Comparison of ENCODE assay signal across 30 cellular contexts in genomic region chr17:20304961-20305360, GRCh38.
"Had no signal": no experiment of that assay in that cellular context is flagged by ENCODE, and none has a peak within 500 bp of the region (broad histone marks: within the 10 kb centered on the region; RNA-seq: fewer than 3 reads in every experiment).

No MANE protein-coding gene starts in this region.

- H3K27me3 ChIP-seq: ascending aorta, breast epithelium, cardiac muscle cell, dorsolateral prefrontal cortex, foreskin keratinocyte, gastrocnemius medialis, heart left ventricle had no signal

- H3K4me1 ChIP-seq: breast epithelium, foreskin keratinocyte, gastrocnemius medialis had no signal

- H3K4me3 ChIP-seq: ascending aorta, breast epithelium, cardiac muscle cell, coronary artery, dorsolateral prefrontal cortex, gastrocnemius medialis, heart left ventricle had no signal

- ATAC-seq: activated CD4-positive, CD25-positive, alpha-beta regulatory T cell treated with anti-CD3 and anti-CD28 coated beads, Interleukin-2, amount 50 U/mL, for 24 hours; activated CD8-positive, alpha-beta T cell treated with anti-CD3 and anti-CD28 coated beads for 36 hours; activated naive CD4-positive, alpha-beta T cell treated with anti-CD3 and anti-CD28 coated beads, Interleukin-2, amount 50 U/mL, for 72 hours; activated T-cell treated with anti-CD3 and anti-CD28 coated beads, Interleukin-2, amount 50 U/mL, for 72 hours; esophagus mucosa; foreskin keratinocyte; gastrocnemius medialis; heart left ventricle; T-helper 17 cell had no signal

- H3K9me3 ChIP-seq: gastrocnemius medialis had no signal

- DNase-seq: activated B cell treated with CpG ODN at 0.5 μM for 24 hours; activated CD4-positive, alpha-beta T cell treated with anti-CD3 and anti-CD28 coated beads for 48 hours; activated CD4-positive, alpha-beta T cell treated with anti-CD3 and anti-CD28 coated beads, Interleukin-2, amount 50 U/mL, for 1 hour; activated CD4-positive, alpha-beta T cell treated with anti-CD3 and anti-CD28 coated beads, Interleukin-2, amount 50 U/mL, for 48 hours; activated CD8-positive, alpha-beta memory T cell treated with anti-CD3 and anti-CD28 coated beads for 24 hours; activated CD8-positive, alpha-beta T cell treated with anti-CD3 and anti-CD28 coated beads for 36 hours; activated gamma-delta T cell; activated naive CD4-positive, alpha-beta T cell; activated naive CD4-positive, alpha-beta T cell treated with anti-CD3 and anti-CD28 coated beads, Interleukin-2, amount 10 ng/mL, durations not matched to agents 7 days and 5 days; activated naive CD8-positive, alpha-beta T cell treated with anti-CD3 and anti-CD28 coated beads, Interleukin-2, amount 10 ng/mL, durations not matched to agents 7 days and 5 days; activated T-cell treated with anti-CD3 and anti-CD28 coated beads, Interleukin-2, amount 50 U/mL, for 1 hour; activated T-cell treated with anti-CD3 and anti-CD28 coated beads, Interleukin-2, amount 50 U/mL, for 72 hours; central memory CD4-positive, alpha-beta T cell; dorsolateral prefrontal cortex; effector memory CD4-positive, alpha-beta T cell; endodermal cell; foreskin keratinocyte; gastrocnemius medialis; glutamatergic neuron; heart left ventricle; T-helper 17 cell; T1000; WERI-Rb-1 had no signal

- H3K36me3 ChIP-seq: breast epithelium, cardiac muscle cell, gastrocnemius medialis had no signal

- H3K27ac ChIP-seq: ascending aorta, breast epithelium, cardiac muscle cell, coronary artery, foreskin keratinocyte, gastrocnemius medialis, heart left ventricle, WERI-Rb-1 had no signal
